Comparison of ENCODE assay signal across 18 cellular contexts in the genomic region with DNA sequence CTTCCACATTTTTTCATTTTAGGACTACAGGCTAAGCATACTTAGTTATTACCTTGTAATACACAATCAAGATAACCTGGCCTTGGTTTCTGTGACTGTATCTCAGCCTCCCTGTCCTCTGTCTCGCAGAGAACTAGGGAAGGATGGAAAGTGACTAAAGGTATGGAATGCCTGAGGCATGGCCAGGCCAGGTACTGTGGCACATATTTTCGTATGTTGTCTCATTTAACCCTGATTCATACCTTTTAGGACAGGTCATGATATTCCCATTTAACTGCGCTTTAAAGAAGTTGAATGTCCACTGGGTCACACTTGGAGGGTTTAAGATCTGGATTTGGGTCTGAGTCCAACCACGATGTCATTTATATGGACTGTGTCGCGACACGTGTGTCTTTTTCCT.
DNase-seq lines count a peak whose midpoint lies in the region; ATAC-seq and TF ChIP-seq lines count a peak whose summit lies in the region.
"Had no signal": no experiment of that assay in that cellular context is flagged by ENCODE, and none has a peak within 500 bp of the region (broad histone marks: within the 10 kb centered on the region; RNA-seq: fewer than 3 reads in every experiment).

No MANE protein-coding gene starts in this region.

- no peak overlapping the region for H4K8ac ChIP-seq in H9 (replicated peaks; ENCODE audit: insufficient read length, low read depth, low read length)

- no peak overlapping the region for H2BK20ac ChIP-seq in H9 (ENCODE audit: low read depth, low read length, poor library complexity, severe bottlenecking)

- no peak overlapping the region for H2BK5ac ChIP-seq in H9 (ENCODE audit: insufficient read length, low read length)

- H3K4ac ChIP-seq in H9 (ENCODE audit: low read depth, low read length): no peak overlapping the region

- no CpG with 5 or more reads among the region's 7 CpGs for WGBS in H9 (ENCODE audit: extremely low coverage, insufficient read length, low lambda C conversion rate)

- H3K9ac ChIP-seq in H9 (ENCODE audit: extremely low read depth, insufficient read length, low read length): no peak overlapping the region
- H3K9ac ChIP-seq in MM.1S (ENCODE audit: low read length): 0 out of 2 replicates have a peak overlapping the region, but pooled peaks have one; percentile 6

- H3K27me3 ChIP-seq in H9 (ENCODE audit: insufficient read depth, low read length) (no peaks in the 10 kb centered on the region), MM.1S (replicated peaks; ENCODE audit: insufficient read depth, low read length) (no peaks in the 10 kb centered on the region)

- no peak overlapping the region for H2BK120ac ChIP-seq in H9 (ENCODE audit: low read depth, low read length, poor library complexity, severe bottlenecking)

- H3K4me3 ChIP-seq in MM.1S (ENCODE audit: low read length): no peak overlapping the region
- H3K4me3 ChIP-seq: A549 had no signal

- no peaks in the 10 kb centered on the region for H3K9me2 ChIP-seq in MM.1S (replicated peaks; ENCODE audit: insufficient read depth, low read length)

- no peak overlapping the region for H4K91ac ChIP-seq in H9 (ENCODE audit: insufficient read length, low read depth, low read length)

- H3K9me3 Mint-ChIP-seq in H9 (no peaks in the 10 kb centered on the region), WTC11 (no peaks in the 10 kb centered on the region), osteocyte (ENCODE audit: unreplicated experiment) (no peaks in the 10 kb centered on the region)
- H3K9me3 Mint-ChIP-seq: CD8-positive, alpha-beta T cell had no signal

- H3F3A ChIP-seq in MM.1S (ENCODE audit: insufficient read depth, low read length): no peaks in the 10 kb centered on the region

- H3K4me1 ChIP-seq in H9 (ENCODE audit: insufficient read depth, low read length): no peaks in the 10 kb centered on the region; the same call in 1 of the 2 replicates
- H3K4me1 ChIP-seq in MM.1S (ENCODE audit: low read length): peaks cover 10% of the 10 kb centered on the region
- H3K4me1 ChIP-seq: A549, Caco-2 had no signal

- peak overlapping the region; percentile 13 to 78 (median 24); a peak in 3 of 7 replicates for H3K27ac Mint-ChIP-seq in H9
- peak overlapping the region; percentile 9 for H3K27ac Mint-ChIP-seq in WTC11
- H3K27ac Mint-ChIP-seq in osteocyte (ENCODE audit: unreplicated experiment): peak overlapping the region; percentile 39
- H3K27ac Mint-ChIP-seq: CD4-positive, CD25-positive, alpha-beta regulatory T cell; CD8-positive, alpha-beta T cell had no signal

- TF ChIP-seq CTCF in H9 (conservative IDR thresholded peaks at IDR 0.05) (no peak), MM.1S (IDR thresholded peaks at IDR 0.05; ENCODE audit: low read length) (no peak), WTC11 (IDR thresholded peaks at IDR 0.05) (no peak), osteocyte (IDR thresholded peaks at IDR 0.05) (no peak)

- H3K18ac ChIP-seq in H9 (ENCODE audit: insufficient read length, low read depth, low read length): no peak overlapping the region

- H3K14ac ChIP-seq in H9 (ENCODE audit: insufficient read depth, low read length): no peak overlapping the region

- no peaks in the 10 kb centered on the region for H3K23me2 ChIP-seq in H9 (ENCODE audit: insufficient read length, low read depth, low read length, poor library complexity, severe bottlenecking)

- no peak overlapping the region for H4K5ac ChIP-seq in H9 (ENCODE audit: insufficient read length, low read depth, low read length)

- H3K27me3 Mint-ChIP-seq in H9 (ENCODE audit: low read depth): no peaks in the 10 kb centered on the region; the same call in 1 of the 2 replicates
- peaks cover 9% of the 10 kb centered on the region for H3K27me3 Mint-ChIP-seq in WTC11 (ENCODE audit: low read depth)
- H3K27me3 Mint-ChIP-seq in osteocyte (ENCODE audit: unreplicated experiment): no peaks in the 10 kb centered on the region
- H3K27me3 Mint-ChIP-seq: CD4-positive, CD25-positive, alpha-beta regulatory T cell had no signal

- no peaks in the 10 kb centered on the region for H3K79me1 ChIP-seq in H9 (ENCODE audit: insufficient read depth, low read depth, low read length, poor library complexity, severe bottlenecking)

- H3K36me3 ChIP-seq in MM.1S (replicated peaks; ENCODE audit: insufficient read depth, low read length): no peaks in the 10 kb centered on the region

- H3K4me2 ChIP-seq in H9 (ENCODE audit: insufficient read depth, insufficient read length, low read length): no peak overlapping the region
- peak overlapping the region; percentile 69; the same call in 1 of the 2 replicates for H3K4me2 ChIP-seq in MM.1S (ENCODE audit: low read depth, low read length)
- H3K4me2 ChIP-seq: A549 had no signal

- no peak overlapping the region for H3T11ph ChIP-seq in H9 (ENCODE audit: low read length)

- H2AFZ ChIP-seq in H9 (ENCODE audit: low read length): no peak overlapping the region
- H2AFZ ChIP-seq in MM.1S (ENCODE audit: low read length): 0 out of 2 replicates have a peak overlapping the region, but pooled peaks have one; percentile 43

- H3K27ac ChIP-seq in H9 (ENCODE audit: insufficient read length, low read depth, low read length) (no peak overlapping the region), MM.1S (ENCODE audit: low read length) (peak overlapping the region; percentile 31; the same call in 1 of the 2 replicates)
- H3K27ac ChIP-seq: A549 had no signal

- H3K79me2 ChIP-seq in H9 (ENCODE audit: insufficient read depth, low read length): no peaks in the 10 kb centered on the region
- H3K79me2 ChIP-seq in MM.1S (ENCODE audit: low read length): no peaks in the 10 kb centered on the region

- H3K56ac ChIP-seq in H9 (ENCODE audit: insufficient read length, low read depth, low read length): no peak overlapping the region

- H3K4me1 Mint-ChIP-seq in H9: peaks cover 18 to 24% of the 10 kb centered on the region in 2 experiments
- peaks cover 29% of the 10 kb centered on the region for H3K4me1 Mint-ChIP-seq in WTC11
- H3K4me1 Mint-ChIP-seq in osteocyte (ENCODE audit: unreplicated experiment): peaks cover 60% of the 10 kb centered on the region

- H3K9me3 ChIP-seq in H9 (ENCODE audit: control insufficient read depth, low read depth, low read length) (no peaks in the 10 kb centered on the region), MM.1S (replicated peaks; ENCODE audit: insufficient read depth, low read length) (no peaks in the 10 kb centered on the region)
- H3K9me3 ChIP-seq: A549, Caco-2 had no signal

- H2AK5ac ChIP-seq in H9 (ENCODE audit: insufficient read length, low read length): no peak overlapping the region

- H4K20me1 ChIP-seq in H9 (ENCODE audit: control insufficient read depth, insufficient read depth, insufficient read length) (no peaks in the 10 kb centered on the region), MM.1S (ENCODE audit: insufficient read depth, low read length) (no peaks in the 10 kb centered on the region)

- H3K36me3 Mint-ChIP-seq in H9 (ENCODE audit: insufficient read depth in 1 of 3, low read depth in 3 of 3) (no peaks in the 10 kb centered on the region), WTC11 (no peaks in the 10 kb centered on the region), osteocyte (ENCODE audit: unreplicated experiment) (no peaks in the 10 kb centered on the region)
- H3K36me3 Mint-ChIP-seq: CD4-positive, CD25-positive, alpha-beta regulatory T cell; CD8-positive, alpha-beta T cell had no signal

- DNase-seq in H9 (no peak), MM.1S (no peak), WTC11 (ENCODE audit: low spot score) (no peak), osteocyte (ENCODE audit: extremely low spot score, unreplicated experiment) (no peak), NCI-H446 treated with DMSO at 0.1 percent for 48 hours (lab: John Stamatoyannopoulos, UW) (no peak), AG20443 (ENCODE audit: low spot score) (no peak)
- DNase-seq: 8988T; ACHN; C1 segment of cervical spinal cord; Caco-2; CD4-positive, CD25-positive, alpha-beta regulatory T cell; CD8-positive, alpha-beta T cell; DND-41; GOT3; HCEC 1CT had no signal

- H3K4me3 Mint-ChIP-seq in H9 (no peak overlapping the region), WTC11 (no peak overlapping the region), osteocyte (ENCODE audit: unreplicated experiment) (no peak overlapping the region)
- H3K4me3 Mint-ChIP-seq: CD4-positive, CD25-positive, alpha-beta regulatory T cell; CD8-positive, alpha-beta T cell had no signal

- POLR2A ChIA-PET in WTC11 (lab: Charles Lee): no interaction called here

- no peak overlapping the region for H3K23ac ChIP-seq in H9 (ENCODE audit: insufficient read length, low read depth, low read length)

- ATAC-seq in WTC11: 0 out of 2 replicates have a peak, but pooled peaks have one; percentile 26
- ATAC-seq in HG02884 (IDR thresholded peaks at IDR 0.05; ENCODE audit: unreplicated experiment): no peak
- no peak for ATAC-seq in HG02588 (IDR thresholded peaks at IDR 0.05; ENCODE audit: unreplicated experiment)
- ATAC-seq: A549; CD8-positive, alpha-beta T cell had no signal

- no peak overlapping the region for H2BK12ac ChIP-seq in H9 (ENCODE audit: insufficient read length, low read depth, low read length)

- no peak overlapping the region for H2BK15ac ChIP-seq in H9 (ENCODE audit: low read depth, low read length)

- CTCF ChIA-PET in WTC11 (lab: Charles Lee): no interaction called here

TF ChIP-seq in WTC11, 78 proteins besides CTCF, POLR2A, EP300 and RAD21:
- TF ChIP-seq, protein P1, sequence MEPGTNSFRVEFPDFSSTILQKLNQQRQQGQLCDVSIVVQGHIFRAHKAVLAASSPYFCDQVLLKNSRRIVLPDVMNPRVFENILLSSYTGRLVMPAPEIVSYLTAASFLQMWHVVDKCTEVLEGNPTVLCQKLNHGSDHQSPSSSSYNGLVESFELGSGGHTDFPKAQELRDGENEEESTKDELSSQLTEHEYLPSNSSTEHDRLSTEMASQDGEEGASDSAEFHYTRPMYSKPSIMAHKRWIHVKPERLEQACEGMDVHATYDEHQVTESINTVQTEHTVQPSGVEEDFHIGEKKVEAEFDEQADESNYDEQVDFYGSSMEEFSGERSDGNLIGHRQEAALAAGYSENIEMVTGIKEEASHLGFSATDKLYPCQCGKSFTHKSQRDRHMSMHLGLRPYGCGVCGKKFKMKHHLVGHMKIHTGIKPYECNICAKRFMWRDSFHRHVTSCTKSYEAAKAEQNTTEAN (CRISPR knock-in tag; IDR thresholded peaks at IDR 0.05): no peak
- TF ChIP-seq NR2C2 (CRISPR knock-in tag; IDR thresholded peaks at IDR 0.05) (no peak), SMAD3 (CRISPR knock-in tag; IDR thresholded peaks at IDR 0.05; ENCODE audit: borderline replicate concordance) (no peak)
- TF ChIP-seq, protein P2, sequence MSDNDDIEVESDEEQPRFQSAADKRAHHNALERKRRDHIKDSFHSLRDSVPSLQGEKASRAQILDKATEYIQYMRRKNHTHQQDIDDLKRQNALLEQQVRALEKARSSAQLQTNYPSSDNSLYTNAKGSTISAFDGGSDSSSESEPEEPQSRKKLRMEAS (CRISPR knock-in tag; IDR thresholded peaks at IDR 0.05): no peak
